In the genomic region with DNA sequence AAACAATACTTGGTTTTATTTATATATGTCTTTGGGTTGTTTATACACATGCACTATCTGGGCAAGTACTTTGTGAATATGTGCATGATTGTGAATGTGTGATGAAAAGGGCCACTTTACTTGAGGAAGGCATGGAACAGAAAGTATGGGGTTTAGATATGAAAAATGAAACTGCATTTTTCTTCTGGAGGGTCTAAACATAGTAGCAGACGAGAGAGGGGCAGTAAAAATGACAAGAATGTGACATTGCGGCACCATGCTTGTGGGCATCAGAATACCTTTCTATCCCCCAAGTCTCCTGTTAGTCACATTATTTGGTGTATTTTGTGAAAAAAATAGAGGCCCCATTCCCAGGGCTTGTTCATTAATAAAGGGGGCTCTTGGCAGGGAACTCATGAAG, we compare ENCODE assay signal across 28 cellular contexts. TPM values are rescaled to one million over a fixed set of nuclear protein-coding genes. Genes with fewer than 3 reads are reported as not detected.
A peak's percentile ranks its signal among the peaks of the same experiment; 100 is the strongest.
DNase-seq lines count a peak whose midpoint lies in the region; ATAC-seq, FAIRE-seq and TF ChIP-seq lines count a peak whose summit lies in the region.
"Had no signal": no experiment of that assay in that cellular context is flagged by ENCODE, and none has a peak within 500 bp of the region (broad histone marks: within the 10 kb centered on the region; RNA-seq: fewer than 3 reads in every experiment).

No MANE protein-coding gene starts in this region.

- H3K27ac Mint-ChIP-seq in activated CD8-positive, alpha-beta T cell treated with anti-CD3 and anti-CD28 coated beads for 36 hours: peak overlapping the region; percentile 31
- no peak overlapping the region for H3K27ac Mint-ChIP-seq in activated CD8-positive, alpha-beta T cell treated with anti-CD3 and anti-CD28 coated beads, Interleukin-2, amount 10 ng/mL, durations not matched to agents 7 days and 5 days

- no peaks in the 10 kb centered on the region for H3K79me2 ChIP-seq in GM12878 (ENCODE audit: control insufficient read depth, insufficient read depth, low read length)

- H4K8ac ChIP-seq in neuronal stem cell (ENCODE audit: low read depth, low read length): no peak overlapping the region

- CTCF ChIA-PET in activated CD8-positive, alpha-beta T cell treated with anti-CD3 and anti-CD28 coated beads for 36 hours (lab: Charles Lee): interaction anchor here (1.2 to 2.6 kb wide), 6 partner anchors 8 to 376 kb away, joined by 3 to 15 read pairs (median 4); no protein-coding TSS in a partner anchor
- CTCF ChIA-PET in activated CD8-positive, alpha-beta T cell treated with anti-CD3 and anti-CD28 coated beads, Interleukin-2, amount 10 ng/mL, durations not matched to agents 7 days and 5 days (lab: Charles Lee): interaction anchor here (1.8 kb wide), 1 partner anchor 18 kb away, joined by 5 read pairs; no protein-coding TSS in a partner anchor
- CTCF ChIA-PET in GM12878 (lab: Yijun Ruan, JAX): interaction anchor here (0.7 to 4.8 kb wide), 6 partner anchors 9 to 376 kb away, joined by 3 to 28 read pairs (median 9); no protein-coding TSS in a partner anchor

- H2BK12ac ChIP-seq in neuronal stem cell (ENCODE audit: low read length): no peak overlapping the region

- intact Hi-C loops in activated CD8-positive, alpha-beta T cell treated with anti-CD3 and anti-CD28 coated beads for 36 hours (cut with micrococcal nuclease): no loop called here
- intact Hi-C loops in GM12878 (cut with micrococcal nuclease; ENCODE audit: unreplicated experiment): no loop called here

- 0 out of 2 replicates have a peak overlapping the region, but pooled peaks have one; percentile 24 for H3K27ac ChIP-seq in HUES64 (ENCODE audit: low read depth, low read length)
- peak overlapping the region; percentile 51 for H3K27ac ChIP-seq in GM12878 (ENCODE audit: control insufficient read depth, insufficient read depth)
- no peak overlapping the region for H3K27ac ChIP-seq in neuronal stem cell (replicated peaks; ENCODE audit: low read length)
- H3K27ac ChIP-seq: ascending aorta, gastroesophageal sphincter, skin epidermis, uterus had no signal

- no peak overlapping the region for H2BK120ac ChIP-seq in neuronal stem cell (ENCODE audit: low read depth, low read length)

- no peak overlapping the region for H2BK5ac ChIP-seq in neuronal stem cell (ENCODE audit: low read length)

- H3K79me1 ChIP-seq in neuronal stem cell (ENCODE audit: low read depth, low read length): no peaks in the 10 kb centered on the region

- no peak for TF ChIP-seq CTCF in activated CD8-positive, alpha-beta T cell treated with anti-CD3 and anti-CD28 coated beads for 36 hours (IDR thresholded peaks at IDR 0.05)
- TF ChIP-seq CTCF in GM12878 (IDR thresholded peaks at IDR 0.05 in 2 of 3, conservative IDR thresholded peaks at IDR 0.05 in 1 of 3; ENCODE audit: control insufficient read depth in 2 of 3, extremely low read depth in 1 of 3, insufficient read depth in 1 of 3, low read depth in 3 of 3, low read length in 3 of 3): no peak

- SMC1A ChIA-PET in GM12878 (lab: Charles Lee; ENCODE audit: uncharacterized antibody, unreplicated experiment): interaction anchor here (0.8 to 5.6 kb wide), 8 partner anchors 8 to 117 kb away, joined by 3 to 31 read pairs (median 6); no protein-coding TSS in a partner anchor

- H3K4me3 Mint-ChIP-seq in activated CD8-positive, alpha-beta T cell treated with anti-CD3 and anti-CD28 coated beads for 36 hours: no peak overlapping the region
- no peak overlapping the region for H3K4me3 Mint-ChIP-seq in activated CD8-positive, alpha-beta T cell treated with anti-CD3 and anti-CD28 coated beads, Interleukin-2, amount 10 ng/mL, durations not matched to agents 7 days and 5 days
- H3K4me3 Mint-ChIP-seq: activated naive CD4-positive, alpha-beta T cell treated with anti-CD3 and anti-CD28 coated beads for 36 hours had no signal

- RAD21 ChIA-PET in GM12878 (lab: Charles Lee; ENCODE audit: unreplicated experiment): interaction anchor here (1.1 to 3.6 kb wide), 5 partner anchors 19 to 376 kb away, joined by 3 to 18 read pairs (median 3); no protein-coding TSS in a partner anchor

- TF ChIP-seq POLR2A in GM12878 (IDR thresholded peaks at IDR 0.05; ENCODE audit: low read depth, low read length): no peak

- no peak for FAIRE-seq in GM12878 (lab: Jason Lieb, UNC)
- FAIRE-seq: A204.1, keratinocyte had no signal

- ATAC-seq in activated CD8-positive, alpha-beta T cell treated with anti-CD3 and anti-CD28 coated beads for 36 hours: no peak
- ATAC-seq in activated CD8-positive, alpha-beta T cell treated with anti-CD3 and anti-CD28 coated beads, Interleukin-2, amount 10 ng/mL, durations not matched to agents 7 days and 5 days: no peak
- ATAC-seq in GM12878: no peak
- ATAC-seq: gastroesophageal sphincter, mucosa of descending colon, SK-N-SH treated with all-trans-retinoic acid at 6 μM for 48 hours had no signal

- TF ChIP-seq EP300 in GM12878 (IDR thresholded peaks at IDR 0.05; ENCODE audit: borderline replicate concordance in 1 of 2, control insufficient read depth in 1 of 2, low read depth in 2 of 2, low read length in 2 of 2): no peak

- TF ChIP-seq RAD21 in GM12878 (IDR thresholded peaks at IDR 0.05; ENCODE audit: insufficient read depth, low read depth, low read length): no peak

- no peak overlapping the region for H2BK15ac ChIP-seq in neuronal stem cell (ENCODE audit: low read length)

- H3K4me1 Mint-ChIP-seq in activated CD8-positive, alpha-beta T cell treated with anti-CD3 and anti-CD28 coated beads for 36 hours (ENCODE audit: low read depth): peaks cover 15% of the 10 kb centered on the region
- peaks cover 8% of the 10 kb centered on the region for H3K4me1 Mint-ChIP-seq in activated CD8-positive, alpha-beta T cell treated with anti-CD3 and anti-CD28 coated beads, Interleukin-2, amount 10 ng/mL, durations not matched to agents 7 days and 5 days (ENCODE audit: low read depth)

- WGBS in HUES64: 82% methylated on average over 2 of the region's 2 CpGs
- 59% methylated on average over 2 of the region's 2 CpGs for WGBS in GM12878 (ENCODE audit: insufficient coverage, insufficient replicate concordance, low lambda C conversion rate, missing lambda C conversion rate)
- no CpG with 5 or more reads among the region's 2 CpGs for WGBS in neuronal stem cell (ENCODE audit: extremely low coverage in 2 of 2, insufficient read length in 2 of 2, insufficient replicate concordance in 1 of 2), 2 donors

- H4K20me1 ChIP-seq in GM12878 (ENCODE audit: control insufficient read depth, insufficient read depth): no peaks in the 10 kb centered on the region

- no peak for DNase-seq in activated CD8-positive, alpha-beta T cell treated with anti-CD3 and anti-CD28 coated beads for 36 hours
- DNase-seq in activated CD8-positive, alpha-beta T cell treated with anti-CD3 and anti-CD28 coated beads, Interleukin-2, amount 10 ng/mL, durations not matched to agents 7 days and 5 days: no peak
- DNase-seq in GM12878 (ENCODE audit: low read depth, low spot score): no peak
- no peak for DNase-seq in neuronal stem cell (ENCODE audit: low spot score)
- no peak for DNase-seq in NCI-H524 treated with DMSO at 0.1 percent for 48 hours (lab: John Stamatoyannopoulos, UW)
- DNase-seq in amygdala (lab: John Stamatoyannopoulos, UW): no peak
- no peak for DNase-seq in OCI-M1 (lab: John Stamatoyannopoulos, UW)
- DNase-seq: activated CD4-positive, CD25-positive, alpha-beta regulatory T cell; activated naive CD4-positive, alpha-beta T cell treated with anti-CD3 and anti-CD28 coated beads for 36 hours; caudate nucleus; COR-L47; dermis blood vessel endothelial cell; DMS79; GF-D8; H7; mucosa of descending colon; NCI-H1048; NCI-H1694 treated with DMSO at 0.1 percent for 48 hours; NCI-H526 treated with DMSO at 0.1 percent for 48 hours; T-helper 9 cell; uterus had no signal

- H3K18ac ChIP-seq in neuronal stem cell (ENCODE audit: low read length): no peak overlapping the region

- H3K14ac ChIP-seq in neuronal stem cell (ENCODE audit: low read length): no peak overlapping the region

- H2AFZ ChIP-seq in GM12878 (ENCODE audit: control insufficient read depth, low read depth, low read length): no peak overlapping the region
- peak overlapping the region; percentile 15 for H2AFZ ChIP-seq in neuronal stem cell (ENCODE audit: low read length)

- H3K36me3 ChIP-seq in HUES64 (ENCODE audit: insufficient read depth, low read length) (no peaks in the 10 kb centered on the region), GM12878 (ENCODE audit: control insufficient read depth in 2 of 2, insufficient read depth in 2 of 2, low read length in 1 of 2) (peaks cover 0 to 24% of the 10 kb centered on the region in 2 experiments), neuronal stem cell (replicated peaks in 1 of 2; ENCODE audit: control insufficient read depth in 2 of 2, insufficient read depth in 2 of 2, low read length in 2 of 2) (no peaks in the 10 kb centered on the region)
- H3K36me3 ChIP-seq: ascending aorta, uterus had no signal

- no peaks in the 10 kb centered on the region for H3K9me3 ChIP-seq in HUES64 (ENCODE audit: insufficient read depth, low read depth, low read length)
- no peaks in the 10 kb centered on the region for H3K9me3 ChIP-seq in GM12878 (replicated peaks; ENCODE audit: control insufficient read depth, insufficient read depth, low read length)
- H3K9me3 ChIP-seq in neuronal stem cell (replicated peaks in 1 of 2; ENCODE audit: control insufficient read depth in 2 of 2, insufficient read depth in 1 of 2, low read depth in 1 of 2, low read length in 2 of 2): no peaks in the 10 kb centered on the region
- H3K9me3 ChIP-seq: ascending aorta, gastroesophageal sphincter, mucosa of descending colon, uterus had no signal

- no peak overlapping the region for H3K23ac ChIP-seq in neuronal stem cell (ENCODE audit: low read depth, low read length, poor library complexity)

- no peaks in the 10 kb centered on the region for H3K9me3 Mint-ChIP-seq in activated CD8-positive, alpha-beta T cell treated with anti-CD3 and anti-CD28 coated beads for 36 hours
- H3K9me3 Mint-ChIP-seq in activated CD8-positive, alpha-beta T cell treated with anti-CD3 and anti-CD28 coated beads, Interleukin-2, amount 10 ng/mL, durations not matched to agents 7 days and 5 days (ENCODE audit: insufficient read depth): no peaks in the 10 kb centered on the region
- H3K9me3 Mint-ChIP-seq: activated naive CD4-positive, alpha-beta T cell treated with anti-CD3 and anti-CD28 coated beads for 36 hours had no signal

- H3K4me3 ChIP-seq in HUES64 (ENCODE audit: low read length) (no peak overlapping the region), GM12878 (peak overlapping the region; percentile 3; the same call in 1 of the 2 replicates), neuronal stem cell (ENCODE audit: low read length in 2 of 2) (no peak overlapping the region)
- H3K4me3 ChIP-seq: ascending aorta, gastroesophageal sphincter, mucosa of descending colon, skin epidermis, uterus had no signal

- in situ Hi-C loops in GM12878 (cut with MboI): no loop called here

- no peaks in the 10 kb centered on the region for H3K27me3 Mint-ChIP-seq in activated CD8-positive, alpha-beta T cell treated with anti-CD3 and anti-CD28 coated beads for 36 hours
- H3K27me3 Mint-ChIP-seq in activated CD8-positive, alpha-beta T cell treated with anti-CD3 and anti-CD28 coated beads, Interleukin-2, amount 10 ng/mL, durations not matched to agents 7 days and 5 days (ENCODE audit: low read depth): no peaks in the 10 kb centered on the region

- peaks cover 16% of the 10 kb centered on the region for H3K36me3 Mint-ChIP-seq in activated CD8-positive, alpha-beta T cell treated with anti-CD3 and anti-CD28 coated beads for 36 hours (ENCODE audit: low read depth)
- peaks cover 47% of the 10 kb centered on the region for H3K36me3 Mint-ChIP-seq in activated CD8-positive, alpha-beta T cell treated with anti-CD3 and anti-CD28 coated beads, Interleukin-2, amount 10 ng/mL, durations not matched to agents 7 days and 5 days (ENCODE audit: low read depth)

- H3K9ac ChIP-seq in HUES64 (ENCODE audit: low read depth, low read length) (no peak overlapping the region), GM12878 (ENCODE audit: control insufficient read depth, insufficient read depth, low read length) (no peak overlapping the region), neuronal stem cell (ENCODE audit: low read depth, low read length, poor library complexity) (no peak overlapping the region)

- no peak overlapping the region for H4K91ac ChIP-seq in neuronal stem cell (ENCODE audit: low read depth, low read length, poor library complexity)

- no TSS peak for BruUV-seq in GM12878 (replicated peaks; lab: Mats Ljungman, UMichigan)

- no peak overlapping the region for H2AK5ac ChIP-seq in neuronal stem cell (ENCODE audit: low read depth, low read length)

- H3K4ac ChIP-seq in neuronal stem cell (ENCODE audit: low read length): no peak overlapping the region

- peaks cover 28% of the 10 kb centered on the region for H3K4me1 ChIP-seq in HUES64 (ENCODE audit: insufficient read depth, low read length)
- peaks cover 46% of the 10 kb centered on the region for H3K4me1 ChIP-seq in GM12878 (ENCODE audit: control insufficient read depth, insufficient read depth, low read length)
- peaks cover 10% of the 10 kb centered on the region in 2 donors for H3K4me1 ChIP-seq in neuronal stem cell (ENCODE audit: control insufficient read depth in 2 of 2, insufficient read depth in 1 of 2, low read depth in 1 of 2, low read length in 2 of 2)
- H3K4me1 ChIP-seq: uterus had no signal

- no peaks in the 10 kb centered on the region for H3K27me3 ChIP-seq in HUES64 (ENCODE audit: insufficient read depth, low read length)
- no peaks in the 10 kb centered on the region for H3K27me3 ChIP-seq in GM12878 (replicated peaks in 1 of 2; ENCODE audit: control insufficient read depth in 2 of 2, insufficient read depth in 2 of 2, low read length in 1 of 2)
- peaks cover 0 to 38% (median 0%) of the 10 kb centered on the region in 3 experiments for H3K27me3 ChIP-seq in neuronal stem cell (ENCODE audit: control insufficient read depth in 3 of 3, insufficient read depth in 3 of 3, low read depth in 1 of 3, low read length in 3 of 3)
- H3K27me3 ChIP-seq: ascending aorta, gastroesophageal sphincter, uterus had no signal

- H3K4me2 ChIP-seq in GM12878 (ENCODE audit: control insufficient read depth, insufficient read depth) (peak overlapping the region; percentile 89), neuronal stem cell (ENCODE audit: insufficient read depth, low read length, poor library complexity, severe bottlenecking) (no peak overlapping the region)

- POLR2A ChIA-PET in activated CD8-positive, alpha-beta T cell treated with anti-CD3 and anti-CD28 coated beads for 36 hours (lab: Charles Lee): interaction anchor here (0.9 kb wide), 1 partner anchor 9 kb away, joined by 3 read pairs; no protein-coding TSS in a partner anchor
- POLR2A ChIA-PET in activated CD8-positive, alpha-beta T cell treated with anti-CD3 and anti-CD28 coated beads, Interleukin-2, amount 10 ng/mL, durations not matched to agents 7 days and 5 days (lab: Charles Lee): interaction anchor here (0.6 kb wide), 1 partner anchor 78 kb away, joined by 3 read pairs; no protein-coding TSS in a partner anchor
- POLR2A ChIA-PET in GM12878 (lab: Charles Lee): interaction anchor here (0.8 to 1.4 kb wide), 4 partner anchors 18 to 78 kb away, joined by 3 to 4 read pairs (median 3); no protein-coding TSS in a partner anchor

RNA-seq across cellular contexts. Expression of a gene that starts 15.4 kb away (rescaled TPM):
- 10 to 100 TPM; 14.8 to 15.4 TPM for total RNA-seq in activated CD8-positive, alpha-beta T cell treated with anti-CD3 and anti-CD28 coated beads for 36 hours
- 10 to 100 TPM; 12.5 to 13.6 TPM for total RNA-seq in activated CD8-positive, alpha-beta T cell treated with anti-CD3 and anti-CD28 coated beads, Interleukin-2, amount 10 ng/mL, durations not matched to agents 7 days and 5 days
- 49.8 TPM for polyA plus RNA-seq in HUES64 (2013, experiment 1 of 2)
- 58.5 TPM for polyA plus RNA-seq in HUES64 (2013, experiment 2 of 2)
- total RNA-seq in GM12878 (2013; cell fraction: nucleolus; rRNA removed): 68.4 and 72.7 TPM in 2 replicates
- total RNA-seq in GM12878 (2014; rRNA removed) (40.6 and 44.5 TPM in 2 replicates), GM12878 (2014; rRNA removed; fragmentation: Illumina TruSeq; extraction: Trizol) (45.4 and 46.4 TPM in 2 replicates), GM12878 (2021) (41.8 and 42.0 TPM in 2 replicates)
- polyA plus RNA-seq in GM12878 (2011; ENCODE audit: low read depth): 14.5 TPM
- polyA plus RNA-seq in GM12878 (2011; rRNA removed) (51.5 and 54.3 TPM in 2 replicates), GM12878 (2014; fragmentation: Illumina TruSeq; extraction: Trizol) (54.6 and 61.8 TPM in 2 replicates), GM12878 (2014; fragmentation: Nextera tagmentation; extraction: Ambion mirVana) (10 to 100 TPM in 1 of 2 experiments, 1 to 10 TPM in 1; 9.8 to 12.0 TPM), GM12878 (2014; rRNA removed) (38.9 and 45.4 TPM in 2 replicates), GM12878 (2016; fragmentation: Nextera tagmentation; extraction: Ambion mirVana) (10 to 100 TPM; 59.2 to 60.9 TPM)
- 30.4 and 34.3 TPM in 2 replicates for polyA plus RNA-seq in GM12878 (2011; cell fraction: cytosol; rRNA removed)
- 41.2 and 50.5 TPM in 2 replicates for polyA plus RNA-seq in GM12878 (2011; cell fraction: nucleus; rRNA removed)
- 19.9 and 23.7 TPM in 2 replicates for polyA plus RNA-seq in GM12878 (2012)
- polyA minus RNA-seq in GM12878 (2011; rRNA and poly(A)+ RNA removed): 27.8 and 47.7 TPM in 2 replicates
- 15.1 and 16.2 TPM in 2 replicates for polyA minus RNA-seq in GM12878 (2011; cell fraction: cytosol; rRNA and poly(A)+ RNA removed)
- 15.6 and 20.3 TPM in 2 replicates for polyA minus RNA-seq in GM12878 (2011; cell fraction: nucleus; rRNA and poly(A)+ RNA removed)
- 78.4 TPM for polyA plus RNA-seq in neuronal stem cell (2013, experiment 1 of 2)
- polyA plus RNA-seq in neuronal stem cell (2013, experiment 2 of 2): 81.9 TPM
